In genomic region chr22:37254867-37255233, GRCh38 we compare ENCODE assay signal across 17 cellular contexts. TPM values are rescaled to one million over a fixed set of nuclear protein-coding genes. Genes with fewer than 3 reads are reported as not detected.
DNase-seq lines count a peak whose midpoint lies in the region; ATAC-seq, FAIRE-seq and TF ChIP-seq lines count a peak whose summit lies in the region.
"Had no signal": no experiment of that assay in that cellular context is flagged by ENCODE, and none has a peak within 500 bp of the region (broad histone marks: within the 10 kb centered on the region; RNA-seq: fewer than 3 reads in every experiment).

No MANE protein-coding gene starts in this region.

- CTCF ChIA-PET in HCT116 (lab: Charles Lee), result no interaction called here
- CTCF ChIA-PET in PC-3 (lab: Charles Lee), result interaction anchor here (0.7 kb wide), 1 partner anchor 57 kb away, joined by 3 read pairs; no protein-coding TSS in a partner anchor

- no peaks in the 10 kb centered on the region for H3K9me3 ChIP-seq in HCT116 (ENCODE audit: control insufficient read depth in 1 of 2, insufficient read depth in 1 of 2, low read depth in 1 of 2, low read length in 2 of 2)
- H3K9me3 ChIP-seq in PC-3 (ENCODE audit: low read length), result no peaks in the 10 kb centered on the region
- H3K9me3 ChIP-seq in keratinocyte (ENCODE audit: control insufficient read depth, low read depth, low read length), result no peaks in the 10 kb centered on the region
- no peaks in the 10 kb centered on the region for H3K9me3 ChIP-seq in small intestine (ENCODE audit: control insufficient read depth, low read depth)
- H3K9me3 ChIP-seq: right atrium auricular region, thyroid gland had no signal

- no peaks in the 10 kb centered on the region for H3K27me3 ChIP-seq in HCT116 (ENCODE audit: insufficient read depth, low read length)
- H3K27me3 ChIP-seq in PC-3 (ENCODE audit: low read length), result no peaks in the 10 kb centered on the region
- no peaks in the 10 kb centered on the region for H3K27me3 ChIP-seq in brain microvascular endothelial cell (replicated peaks)
- no peaks in the 10 kb centered on the region for H3K27me3 ChIP-seq in keratinocyte (ENCODE audit: control insufficient read depth, extremely low read depth, insufficient read depth, low read length)
- peaks cover 0 to 4% of the 10 kb centered on the region in 2 donors for H3K27me3 ChIP-seq in small intestine (ENCODE audit: control insufficient read depth in 2 of 2, insufficient read depth in 2 of 2, low read length in 2 of 2)
- H3K27me3 ChIP-seq: thyroid gland had no signal

- H3K79me2 ChIP-seq in HCT116 (ENCODE audit: insufficient read depth, low read length) (no peaks in the 10 kb centered on the region), PC-3 (ENCODE audit: low read length) (no peaks in the 10 kb centered on the region), keratinocyte (ENCODE audit: control insufficient read depth, insufficient read depth, low read length) (no peaks in the 10 kb centered on the region)

- H4K20me1 ChIP-seq in HCT116 (ENCODE audit: insufficient read depth) (no peaks in the 10 kb centered on the region), PC-3 (ENCODE audit: low read length) (no peaks in the 10 kb centered on the region), keratinocyte (ENCODE audit: control insufficient read depth, extremely low read depth, insufficient read depth, low read length) (no peaks in the 10 kb centered on the region)

- dilution Hi-C loops in keratinocyte (cut with MboI; ENCODE audit: extremely low pct_ligation_motif_present, low sequenced_read_pairs), result no loop called here

- H3K9ac ChIP-seq in HCT116 (ENCODE audit: low read length) (no peak overlapping the region), PC-3 (ENCODE audit: low read length) (no peak overlapping the region), keratinocyte (ENCODE audit: control insufficient read depth, extremely low read depth, insufficient read depth, low read length) (peak overlapping the region; percentile 68)

- H2AFZ ChIP-seq in HCT116 (ENCODE audit: low read depth, low read length, poor library complexity, severe bottlenecking) (peak overlapping the region; percentile 50), PC-3 (ENCODE audit: low read length) (no peak overlapping the region), keratinocyte (ENCODE audit: control insufficient read depth, low read length) (no peak overlapping the region)

- FAIRE-seq in keratinocyte (lab: Jason Lieb, UNC) (peak; percentile 53), small intestine (lab: Jason Lieb, UNC) (no peak)

- H3K4me2 ChIP-seq in HCT116 (ENCODE audit: low read length) (peak overlapping the region; percentile 64), PC-3 (ENCODE audit: low read length) (peak overlapping the region; percentile 60), keratinocyte (ENCODE audit: control insufficient read depth, extremely low read depth, insufficient read depth, low read depth, low read length) (peak overlapping the region; percentile 83)

- DNase-seq in HCT116 (ENCODE audit: low read depth, low spot score), result no peak
- DNase-seq in PC-3, result peak; percentile 11
- DNase-seq in brain microvascular endothelial cell, result peak; percentile 47
- peak; percentile 72 for DNase-seq in keratinocyte (ENCODE audit: low read depth, low spot score)
- DNase-seq in small intestine, result no peak
- DNase-seq in NCI-H2081 (lab: John Stamatoyannopoulos, UW), result no peak
- DNase-seq: C1 segment of cervical spinal cord, endodermal cell, NCI-H510A, thyroid gland, WERI-Rb-1 had no signal

- ATAC-seq in HCT116, result no peak
- peak; percentile 26; the same call in 1 of the 2 replicates for ATAC-seq in PC-3
- no peak for ATAC-seq in HG02884 (IDR thresholded peaks at IDR 0.05; ENCODE audit: unreplicated experiment)

- intact Hi-C loops in HCT116 (cut with micrococcal nuclease) (no loop called here), PC-3 (cut with micrococcal nuclease) (no loop called here)

- no peak overlapping the region; the same call in 1 of the 2 replicates for H3K27ac ChIP-seq in HCT116 (ENCODE audit: low read depth, low read length)
- H3K27ac ChIP-seq in PC-3 (ENCODE audit: low read length), result no peak overlapping the region
- H3K27ac ChIP-seq in brain microvascular endothelial cell, result peak overlapping the region; percentile 65
- peak overlapping the region; percentile 97 for H3K27ac ChIP-seq in keratinocyte (ENCODE audit: control insufficient read depth, insufficient read depth, low read length)
- H3K27ac ChIP-seq in small intestine (ENCODE audit: low read depth in 1 of 2, low read length in 1 of 2), result no peak overlapping the region
- H3K27ac ChIP-seq: HL-60, right atrium auricular region, thyroid gland, WERI-Rb-1 had no signal

- TF ChIP-seq RAD21 in HCT116 (IDR thresholded peaks at IDR 0.05; ENCODE audit: low read depth), result no peak

- no peaks in the 10 kb centered on the region for H3K9me1 ChIP-seq in keratinocyte (ENCODE audit: control insufficient read depth, extremely low read depth, insufficient read depth, low read length)

- no peak for TF ChIP-seq POLR2A in HCT116 (IDR thresholded peaks at IDR 0.05; ENCODE audit: borderline replicate concordance, extremely low read depth, insufficient read depth, insufficient read length)

- in situ Hi-C loops in brain microvascular endothelial cell (cut with HindIII; ENCODE audit: low pct_ligation_motif_present, low sequenced_read_pairs), result no loop called here

- RAD21 ChIA-PET in HCT116 (lab: Charles Lee; ENCODE audit: low non-redundant PET in 1 of 2, low total read pairs in 2 of 2, uncharacterized antibody in 2 of 2, unreplicated experiment in 2 of 2), result no interaction called here

- H3K36me3 ChIP-seq in HCT116 (ENCODE audit: control insufficient read depth in 1 of 2, insufficient read depth in 2 of 2, low read length in 2 of 2), result no peaks in the 10 kb centered on the region
- H3K36me3 ChIP-seq in PC-3 (ENCODE audit: low read depth, low read length), result no peaks in the 10 kb centered on the region
- no peaks in the 10 kb centered on the region for H3K36me3 ChIP-seq in brain microvascular endothelial cell (replicated peaks)
- no peaks in the 10 kb centered on the region for H3K36me3 ChIP-seq in keratinocyte (ENCODE audit: control insufficient read depth in 2 of 2, extremely low read depth in 1 of 2, insufficient read depth in 2 of 2, low read length in 2 of 2)
- H3K36me3 ChIP-seq in small intestine (ENCODE audit: control insufficient read depth in 2 of 2, insufficient read depth in 2 of 2, low read length in 2 of 2), result no peaks in the 10 kb centered on the region
- H3K36me3 ChIP-seq: right atrium auricular region, thyroid gland, WERI-Rb-1 had no signal

- BruUV-seq in HCT116 (replicated peaks; lab: Mats Ljungman, UMichigan) (no TSS peak), PC-3 (replicated peaks; lab: Mats Ljungman, UMichigan) (no TSS peak)

- TF ChIP-seq CTCF in HCT116 (IDR thresholded peaks at IDR 0.05 in 2 of 3, conservative IDR thresholded peaks at IDR 0.05 in 1 of 3; ENCODE audit: borderline replicate concordance in 1 of 3, insufficient read depth in 1 of 3, low read depth in 2 of 3, low read length in 2 of 3) (no peak), PC-3 (conservative IDR thresholded peaks at IDR 0.05; ENCODE audit: low read depth, low read length) (no peak), brain microvascular endothelial cell (IDR thresholded peaks at IDR 0.05; ENCODE audit: low read depth, low read length, missing control alignments) (no peak), keratinocyte (optimal IDR thresholded peaks at IDR 0.05 in 1 of 3, IDR thresholded peaks at IDR 0.05 in 1 of 3, conservative IDR thresholded peaks at IDR 0.05 in 1 of 3; ENCODE audit: extremely low read depth in 1 of 3, insufficient read depth in 2 of 3, low read length in 3 of 3) (no peak)

- H3K4me3 ChIP-seq in HCT116 (replicated peaks in 1 of 2; ENCODE audit: low read depth in 1 of 2, low read length in 2 of 2) (no peak overlapping the region), PC-3 (ENCODE audit: low read length) (no peak overlapping the region), brain microvascular endothelial cell (ENCODE audit: low read depth, low read length) (no peak overlapping the region), keratinocyte (ENCODE audit: control insufficient read depth in 2 of 3, extremely low read depth in 1 of 3, insufficient read depth in 2 of 3, low read depth in 1 of 3, low read length in 3 of 3) (peak overlapping the region in 2 of 3 experiments; percentile 36 to 39), small intestine (ENCODE audit: low read depth in 1 of 2, low read length in 2 of 2) (no peak overlapping the region)
- H3K4me3 ChIP-seq: right atrium auricular region, thyroid gland had no signal

- POLR2A ChIA-PET in HCT116 (lab: Charles Lee) (interaction anchor here (0.9 kb wide), 1 partner anchor 13 kb away, joined by 5 read pairs; no protein-coding TSS in a partner anchor), PC-3 (lab: Charles Lee; ENCODE audit: unreplicated experiment) (no interaction called here)

- H3F3A ChIP-seq in PC-3 (ENCODE audit: low read length, unreplicated experiment), result no peaks in the 10 kb centered on the region

- peaks cover 40 to 48% of the 10 kb centered on the region in 2 experiments for H3K4me1 ChIP-seq in HCT116 (ENCODE audit: control insufficient read depth in 1 of 2, insufficient read depth in 2 of 2, low read length in 2 of 2)
- peaks cover 37% of the 10 kb centered on the region for H3K4me1 ChIP-seq in PC-3 (ENCODE audit: insufficient read depth, low read length)
- peaks cover 51% of the 10 kb centered on the region for H3K4me1 ChIP-seq in keratinocyte (ENCODE audit: control insufficient read depth, extremely low read depth, insufficient read depth, low read length)
- H3K4me1 ChIP-seq in small intestine (ENCODE audit: control insufficient read depth in 2 of 2, insufficient read depth in 1 of 2, low read depth in 1 of 2, low read length in 1 of 2), result no peaks in the 10 kb centered on the region
- H3K4me1 ChIP-seq: right atrium auricular region, thyroid gland had no signal

- H3K9me2 ChIP-seq in HCT116 (ENCODE audit: insufficient read depth) (no peaks in the 10 kb centered on the region), PC-3 (replicated peaks; ENCODE audit: low read length) (no peaks in the 10 kb centered on the region)

- WGBS in small intestine, 3 donors, result 26 to 57% (median 42%) methylated on average over 5 of the region's 5 CpGs

RNA-seq across cellular contexts. Expression of gene RAC2, which starts 10.8 kb away (rescaled TPM):
- 62.0 TPM for total RNA-seq in HCT116 (2021; ENCODE audit: unreplicated experiment)
- 122 and 124 TPM in 2 replicates for polyA plus RNA-seq in HCT116 (2012)
- 50.5 and 54.5 TPM in 2 replicates for total RNA-seq in PC-3 (2014; rRNA removed)
- 71.9 to 128 TPM (median 78.6 TPM) in 3 replicates for polyA plus RNA-seq in keratinocyte
- 13.8 TPM for polyA plus RNA-seq in keratinocyte (2011; ENCODE audit: low read depth)
- 107 and 165 TPM in 2 replicates for polyA plus RNA-seq in keratinocyte (2011; cell fraction: cytosol; rRNA removed)
- polyA plus RNA-seq in keratinocyte (2011; cell fraction: nucleus; rRNA removed), result 80.3 and 118 TPM in 2 replicates
- 55.6 and 168 TPM in 2 replicates for polyA plus RNA-seq in keratinocyte (2012; ENCODE audit: low replicate concordance)
- 69.1 to 336 TPM (median 108 TPM) in 3 replicates for polyA minus RNA-seq in keratinocyte
- polyA minus RNA-seq in keratinocyte (2011; cell fraction: cytosol; rRNA and poly(A)+ RNA removed), result 111 TPM
- polyA minus RNA-seq in keratinocyte (2011; cell fraction: nucleus; rRNA and poly(A)+ RNA removed), result 35.8 and 45.0 TPM in 2 replicates
- 10 to 100 TPM; 12.1 to 41.1 (median 29.3) TPM for polyA plus RNA-seq in small intestine
- polyA plus RNA-seq: neural cell had no signal

RNA-seq across cellular contexts. Expression of gene CYTH4, which starts 27.5 kb away (rescaled TPM):
- total RNA-seq in HCT116 (2021; ENCODE audit: unreplicated experiment) (3.8 TPM), PC-3 (2014; rRNA removed) (1.9 and 4.6 TPM in 2 replicates)
- polyA plus RNA-seq in HCT116 (2012), result 4.9 and 6.4 TPM in 2 replicates
- polyA plus RNA-seq in keratinocyte (0.05 to 0.12 TPM (median 0.06 TPM) in 3 replicates), small intestine (1 to 10 TPM; 1.1 to 5.4 (median 3.3) TPM)
- polyA plus RNA-seq in keratinocyte (2011; ENCODE audit: low read depth), result not detected
- polyA plus RNA-seq in keratinocyte (2011; cell fraction: cytosol; rRNA removed), result 0.02 TPM in 1 of 2 replicates, not detected in the other
- 0.09 TPM in 1 of 2 replicates, not detected in the other for polyA plus RNA-seq in keratinocyte (2011; cell fraction: nucleus; rRNA removed)
- polyA plus RNA-seq in keratinocyte (2012; ENCODE audit: low replicate concordance), result not detected in 2 replicates
- polyA minus RNA-seq in keratinocyte, result not detected in 3 replicates
- polyA minus RNA-seq in keratinocyte (2011; cell fraction: cytosol; rRNA and poly(A)+ RNA removed), result not detected
- polyA minus RNA-seq in keratinocyte (2011; cell fraction: nucleus; rRNA and poly(A)+ RNA removed), result not detected in 2 replicates
- total RNA-seq: endodermal cell, LHCN-M2 had no signal
- polyA plus RNA-seq: neural cell had no signal

RNA-seq across cellular contexts. Expression of gene SSTR3, which starts 42.6 kb away (rescaled TPM):
- not detected for total RNA-seq in HCT116 (2021; ENCODE audit: unreplicated experiment)
- polyA plus RNA-seq in HCT116 (2012), result 0.04 TPM in 1 of 2 replicates, not detected in the other
- total RNA-seq in PC-3 (2014; rRNA removed), result 0.55 TPM in 1 of 2 replicates, not detected in the other
- not detected in 3 replicates for polyA plus RNA-seq in keratinocyte
- polyA plus RNA-seq in keratinocyte (2011; ENCODE audit: low read depth), result not detected
- not detected in 2 replicates for polyA plus RNA-seq in keratinocyte (2011; cell fraction: cytosol; rRNA removed)
- polyA plus RNA-seq in keratinocyte (2011; cell fraction: nucleus; rRNA removed), result not detected in 2 replicates
- polyA plus RNA-seq in keratinocyte (2012; ENCODE audit: low replicate concordance), result not detected in 2 replicates
- not detected in 3 replicates for polyA minus RNA-seq in keratinocyte
- polyA minus RNA-seq in keratinocyte (2011; cell fraction: cytosol; rRNA and poly(A)+ RNA removed), result not detected
- polyA minus RNA-seq in keratinocyte (2011; cell fraction: nucleus; rRNA and poly(A)+ RNA removed), result not detected in 2 replicates
- under 1 TPM in 1 of 3 donors, not detected in 2; 0.09 TPM for polyA plus RNA-seq in small intestine
- total RNA-seq: cardiac septum, LHCN-M2, right atrium auricular region had no signal
- polyA plus RNA-seq: neural cell had no signal

Comparison
In these comparisons a context has a peak if more than half of its experiments do, and no peak if none do; other contexts are left out.
1. DNase-seq: peak in PC-3 (single experiment), brain microvascular endothelial cell (single experiment) and keratinocyte (single experiment); none in HCT116 (single experiment), small intestine (single experiment) and NCI-H2081 (0 of 2).
2. H3K27ac ChIP-seq: peak in brain microvascular endothelial cell (single experiment) and keratinocyte (single experiment); none in HCT116 (single experiment), PC-3 (single experiment) and small intestine (0 of 2).
3. H3K4me3 ChIP-seq: peak in keratinocyte (2 of 3); none in HCT116 (0 of 2), PC-3 (single experiment), brain microvascular endothelial cell (single experiment) and small intestine (0 of 2).
4. Peak in every context shown above with its lines, with median percentiles within 50 percentile points of each other: H3K4me2 ChIP-seq.